ENCODE assay signal across 1 cellular context in the genomic region with DNA sequence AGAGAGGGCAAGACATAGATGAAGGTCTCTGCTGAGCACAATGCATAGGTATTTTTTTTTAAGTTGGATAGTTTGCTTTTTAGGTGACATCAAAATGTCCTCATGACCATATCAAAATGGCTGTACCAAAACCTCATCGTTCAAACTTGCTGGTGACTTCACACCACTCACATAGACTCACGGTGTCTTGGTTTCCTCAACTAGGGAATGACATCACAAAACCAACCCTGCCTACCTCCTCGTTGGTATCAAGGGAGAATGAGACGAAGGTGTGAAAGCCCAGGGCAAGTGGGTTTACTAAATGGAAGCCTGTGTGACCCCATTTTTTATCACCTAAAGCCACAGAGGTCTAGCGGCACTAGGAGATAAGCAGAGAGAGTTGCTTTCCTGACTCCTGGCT.
TF ChIP-seq lines count a peak whose summit lies in the region.

No MANE protein-coding gene starts in this region.

TF ChIP-seq in K562, 482 proteins besides CTCF, POLR2A, EP300 and RAD21 (continues in another document):
- no peak for TF ChIP-seq KLF6 (CRISPR knock-in tag; IDR thresholded peaks at IDR 0.05; ENCODE audit: borderline replicate concordance)
- no peak for TF ChIP-seq MBD2 (IDR thresholded peaks at IDR 0.05; ENCODE audit: borderline replicate concordance, low read depth)
- no peak for TF ChIP-seq ILF3 (IDR thresholded peaks at IDR 0.05; ENCODE audit: borderline replicate concordance)
- TF ChIP-seq ZNF316 (IDR thresholded peaks at IDR 0.05) = no peak
- no peak for TF ChIP-seq SAP30 (IDR thresholded peaks at IDR 0.05; ENCODE audit: borderline replicate concordance, insufficient read depth, low read depth, low read length, poor library complexity, severe bottlenecking)
- TF ChIP-seq YY1 (IDR thresholded peaks at IDR 0.05; ENCODE audit: borderline replicate concordance in 1 of 3, control insufficient read depth in 1 of 3, extremely low read depth in 1 of 3, insufficient read depth in 3 of 3, insufficient read length in 1 of 3, insufficient replicate concordance in 2 of 3, low read depth in 1 of 3, low read length in 2 of 3) = peak in 1 of 3 experiments; percentile 65
- TF ChIP-seq, protein P1, sequence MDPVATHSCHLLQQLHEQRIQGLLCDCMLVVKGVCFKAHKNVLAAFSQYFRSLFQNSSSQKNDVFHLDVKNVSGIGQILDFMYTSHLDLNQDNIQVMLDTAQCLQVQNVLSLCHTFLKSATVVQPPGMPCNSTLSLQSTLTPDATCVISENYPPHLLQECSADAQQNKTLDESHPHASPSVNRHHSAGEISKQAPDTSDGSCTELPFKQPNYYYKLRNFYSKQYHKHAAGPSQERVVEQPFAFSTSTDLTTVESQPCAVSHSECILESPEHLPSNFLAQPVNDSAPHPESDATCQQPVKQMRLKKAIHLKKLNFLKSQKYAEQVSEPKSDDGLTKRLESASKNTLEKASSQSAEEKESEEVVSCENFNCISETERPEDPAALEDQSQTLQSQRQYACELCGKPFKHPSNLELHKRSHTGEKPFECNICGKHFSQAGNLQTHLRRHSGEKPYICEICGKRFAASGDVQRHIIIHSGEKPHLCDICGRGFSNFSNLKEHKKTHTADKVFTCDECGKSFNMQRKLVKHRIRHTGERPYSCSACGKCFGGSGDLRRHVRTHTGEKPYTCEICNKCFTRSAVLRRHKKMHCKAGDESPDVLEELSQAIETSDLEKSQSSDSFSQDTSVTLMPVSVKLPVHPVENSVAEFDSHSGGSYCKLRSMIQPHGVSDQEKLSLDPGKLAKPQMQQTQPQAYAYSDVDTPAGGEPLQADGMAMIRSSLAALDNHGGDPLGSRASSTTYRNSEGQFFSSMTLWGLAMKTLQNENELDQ (CRISPR knock-in tag; IDR thresholded peaks at IDR 0.05; ENCODE audit: borderline replicate concordance) = no peak
- no peak for TF ChIP-seq MYBL2 (IDR thresholded peaks at IDR 0.05; ENCODE audit: low read depth)
- TF ChIP-seq MYBL2 (CRISPR knock-in tag; IDR thresholded peaks at IDR 0.05; ENCODE audit: borderline replicate concordance) = no peak
- no peak for TF ChIP-seq MXI1 (IDR thresholded peaks at IDR 0.05; ENCODE audit: low read depth, low read length)
- no peak for TF ChIP-seq ZC3H11A (IDR thresholded peaks at IDR 0.05; ENCODE audit: low read depth, low read length)
- TF ChIP-seq TEAD4 (IDR thresholded peaks at IDR 0.05; ENCODE audit: low read length) = peak; percentile 37; the same call in 1 of the 2 replicates
- no peak for TF ChIP-seq TEAD4 (CRISPR knock-in tag; IDR thresholded peaks at IDR 0.05; ENCODE audit: borderline replicate concordance)
- no peak for TF ChIP-seq EWSR1 (IDR thresholded peaks at IDR 0.05; ENCODE audit: borderline replicate concordance, low read depth, partially characterized antibody)
- TF ChIP-seq WHSC1 (IDR thresholded peaks at IDR 0.05; ENCODE audit: low read length) = no peak
- no peak for TF ChIP-seq PPARD (CRISPR knock-in tag; IDR thresholded peaks at IDR 0.05)
- no peak for TF ChIP-seq HDAC6 (IDR thresholded peaks at IDR 0.05; ENCODE audit: low read depth, low read length)
- TF ChIP-seq, protein P2, sequence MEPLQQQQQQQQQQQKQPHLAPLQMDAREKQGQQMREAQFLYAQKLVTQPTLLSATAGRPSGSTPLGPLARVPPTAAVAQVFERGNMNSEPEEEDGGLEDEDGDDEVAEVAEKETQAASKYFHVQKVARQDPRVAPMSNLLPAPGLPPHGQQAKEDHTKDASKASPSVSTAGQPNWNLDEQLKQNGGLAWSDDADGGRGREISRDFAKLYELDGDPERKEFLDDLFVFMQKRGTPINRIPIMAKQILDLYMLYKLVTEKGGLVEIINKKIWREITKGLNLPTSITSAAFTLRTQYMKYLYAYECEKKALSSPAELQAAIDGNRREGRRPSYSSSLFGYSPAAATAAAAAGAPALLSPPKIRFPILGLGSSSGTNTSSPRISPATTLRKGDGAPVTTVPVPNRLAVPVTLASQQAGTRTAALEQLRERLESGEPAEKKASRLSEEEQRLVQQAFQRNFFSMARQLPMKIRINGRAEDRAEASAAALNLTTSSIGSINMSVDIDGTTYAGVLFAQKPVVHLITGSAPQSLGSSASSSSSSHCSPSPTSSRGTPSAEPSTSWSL (CRISPR knock-in tag; IDR thresholded peaks at IDR 0.05; ENCODE audit: borderline replicate concordance) = no peak
- TF ChIP-seq, protein P3, sequence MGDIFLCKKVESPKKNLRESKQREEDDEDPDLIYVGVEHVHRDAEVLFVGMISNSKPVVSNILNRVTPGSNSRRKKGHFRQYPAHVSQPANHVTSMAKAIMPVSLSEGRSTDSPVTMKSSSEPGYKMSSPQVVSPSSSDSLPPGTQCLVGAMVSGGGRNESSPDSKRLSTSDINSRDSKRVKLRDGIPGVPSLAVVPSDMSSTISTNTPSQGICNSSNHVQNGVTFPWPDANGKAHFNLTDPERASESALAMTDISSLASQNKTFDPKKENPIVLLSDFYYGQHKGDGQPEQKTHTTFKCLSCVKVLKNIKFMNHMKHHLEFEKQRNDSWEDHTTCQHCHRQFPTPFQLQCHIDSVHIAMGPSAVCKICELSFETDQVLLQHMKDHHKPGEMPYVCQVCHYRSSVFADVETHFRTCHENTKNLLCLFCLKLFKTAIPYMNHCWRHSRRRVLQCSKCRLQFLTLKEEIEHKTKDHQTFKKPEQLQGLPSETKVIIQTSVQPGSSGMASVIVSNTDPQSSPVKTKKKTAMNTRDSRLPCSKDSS (IDR thresholded peaks at IDR 0.05; ENCODE audit: low read depth, partially characterized antibody) = no peak
- 0 out of 2 replicates have a peak, but pooled peaks have one; percentile 19 for TF ChIP-seq SMAD3 (CRISPR knock-in tag; conservative IDR thresholded peaks at IDR 0.05)
- peak; percentile 30 for TF ChIP-seq CBFA2T2 (conservative IDR thresholded peaks at IDR 0.05)
- TF ChIP-seq ATF1 (CRISPR knock-in tag; IDR thresholded peaks at IDR 0.05) = no peak
- peak; percentile 46; the same call in 1 of the 2 replicates for TF ChIP-seq ATF1 (tag; IDR thresholded peaks at IDR 0.05)
- TF ChIP-seq RFX5 (IDR thresholded peaks at IDR 0.05; ENCODE audit: low read depth, low read length) = no peak
- 0 out of 2 replicates have a peak, but pooled peaks have one; percentile 30 for TF ChIP-seq KAT8 (IDR thresholded peaks at IDR 0.05; ENCODE audit: low read depth)
- TF ChIP-seq BRD4 (IDR thresholded peaks at IDR 0.05) = no peak
- TF ChIP-seq GABPB2 (CRISPR knock-in tag; conservative IDR thresholded peaks at IDR 0.05) = no peak
- TF ChIP-seq MCM7 (IDR thresholded peaks at IDR 0.05) = no peak
- TF ChIP-seq, protein P4, sequence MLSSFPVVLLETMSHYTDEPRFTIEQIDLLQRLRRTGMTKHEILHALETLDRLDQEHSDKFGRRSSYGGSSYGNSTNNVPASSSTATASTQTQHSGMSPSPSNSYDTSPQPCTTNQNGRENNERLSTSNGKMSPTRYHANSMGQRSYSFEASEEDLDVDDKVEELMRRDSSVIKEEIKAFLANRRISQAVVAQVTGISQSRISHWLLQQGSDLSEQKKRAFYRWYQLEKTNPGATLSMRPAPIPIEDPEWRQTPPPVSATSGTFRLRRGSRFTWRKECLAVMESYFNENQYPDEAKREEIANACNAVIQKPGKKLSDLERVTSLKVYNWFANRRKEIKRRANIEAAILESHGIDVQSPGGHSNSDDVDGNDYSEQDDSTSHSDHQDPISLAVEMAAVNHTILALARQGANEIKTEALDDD (IDR thresholded peaks at IDR 0.05) = peak; percentile 29; the same call in 1 of the 2 replicates
- TF ChIP-seq THAP7 (CRISPR knock-in tag; IDR thresholded peaks at IDR 0.05) = no peak
- 0 out of 2 replicates have a peak, but pooled peaks have one; percentile 35 for TF ChIP-seq CREB1 (IDR thresholded peaks at IDR 0.05)
- TF ChIP-seq CREB1 (CRISPR knock-in tag; IDR thresholded peaks at IDR 0.05) = no peak
- TF ChIP-seq, protein P5, sequence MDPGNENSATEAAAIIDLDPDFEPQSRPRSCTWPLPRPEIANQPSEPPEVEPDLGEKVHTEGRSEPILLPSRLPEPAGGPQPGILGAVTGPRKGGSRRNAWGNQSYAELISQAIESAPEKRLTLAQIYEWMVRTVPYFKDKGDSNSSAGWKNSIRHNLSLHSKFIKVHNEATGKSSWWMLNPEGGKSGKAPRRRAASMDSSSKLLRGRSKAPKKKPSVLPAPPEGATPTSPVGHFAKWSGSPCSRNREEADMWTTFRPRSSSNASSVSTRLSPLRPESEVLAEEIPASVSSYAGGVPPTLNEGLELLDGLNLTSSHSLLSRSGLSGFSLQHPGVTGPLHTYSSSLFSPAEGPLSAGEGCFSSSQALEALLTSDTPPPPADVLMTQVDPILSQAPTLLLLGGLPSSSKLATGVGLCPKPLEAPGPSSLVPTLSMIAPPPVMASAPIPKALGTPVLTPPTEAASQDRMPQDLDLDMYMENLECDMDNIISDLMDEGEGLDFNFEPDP (CRISPR knock-in tag; IDR thresholded peaks at IDR 0.05) = no peak
- no peak for TF ChIP-seq RUNX1 (IDR thresholded peaks at IDR 0.05; ENCODE audit: low read depth)
- TF ChIP-seq, protein P6, sequence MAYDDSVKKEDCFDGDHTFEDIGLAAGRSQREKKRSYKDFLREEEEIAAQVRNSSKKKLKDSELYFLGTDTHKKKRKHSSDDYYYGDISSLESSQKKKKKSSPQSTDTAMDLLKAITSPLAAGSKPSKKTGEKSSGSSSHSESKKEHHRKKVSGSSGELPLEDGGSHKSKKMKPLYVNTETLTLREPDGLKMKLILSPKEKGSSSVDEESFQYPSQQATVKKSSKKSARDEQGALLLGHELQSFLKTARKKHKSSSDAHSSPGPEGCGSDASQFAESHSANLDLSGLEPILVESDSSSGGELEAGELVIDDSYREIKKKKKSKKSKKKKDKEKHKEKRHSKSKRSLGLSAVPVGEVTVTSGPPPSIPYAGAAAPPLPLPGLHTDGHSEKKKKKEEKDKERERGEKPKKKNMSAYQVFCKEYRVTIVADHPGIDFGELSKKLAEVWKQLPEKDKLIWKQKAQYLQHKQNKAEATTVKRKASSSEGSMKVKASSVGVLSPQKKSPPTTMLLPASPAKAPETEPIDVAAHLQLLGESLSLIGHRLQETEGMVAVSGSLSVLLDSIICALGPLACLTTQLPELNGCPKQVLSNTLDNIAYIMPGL (CRISPR knock-in tag; IDR thresholded peaks at IDR 0.05) = no peak
- 0 out of 2 replicates have a peak, but pooled peaks have one; percentile 24 for TF ChIP-seq CREB3 (tag; conservative IDR thresholded peaks at IDR 0.05; ENCODE audit: low read depth)
- no peak for TF ChIP-seq DPF2 (IDR thresholded peaks at IDR 0.05)
- no peak for TF ChIP-seq ZNF12 (CRISPR knock-in tag; IDR thresholded peaks at IDR 0.05)
- 0 out of 2 replicates have a peak, but pooled peaks have one; percentile 10 for TF ChIP-seq TAL1 (IDR thresholded peaks at IDR 0.05)
- TF ChIP-seq ZFP1 (CRISPR knock-in tag; IDR thresholded peaks at IDR 0.05) = no peak
- no peak for TF ChIP-seq MYNN (IDR thresholded peaks at IDR 0.05)
- TF ChIP-seq MYNN (CRISPR knock-in tag; IDR thresholded peaks at IDR 0.05) = no peak
- no peak for TF ChIP-seq ZBED1 (IDR thresholded peaks at IDR 0.05)
- TF ChIP-seq RHOXF2B (CRISPR knock-in tag; conservative IDR thresholded peaks at IDR 0.05) = no peak
- no peak for TF ChIP-seq BRCA1 (IDR thresholded peaks at IDR 0.05)
- no peak for TF ChIP-seq BRCA1 (CRISPR knock-in tag; IDR thresholded peaks at IDR 0.05)
- TF ChIP-seq ZNF77 (CRISPR knock-in tag; IDR thresholded peaks at IDR 0.05) = no peak
- TF ChIP-seq ZNF311 (CRISPR knock-in tag; IDR thresholded peaks at IDR 0.05) = no peak
- TF ChIP-seq ZNF609 (CRISPR knock-in tag; IDR thresholded peaks at IDR 0.05; ENCODE audit: borderline replicate concordance) = no peak
- TF ChIP-seq CBFA2T3 (IDR thresholded peaks at IDR 0.05) = peak; percentile 55; the same call in 1 of the 2 replicates
- no peak for TF ChIP-seq NCOA2 (IDR thresholded peaks at IDR 0.05; ENCODE audit: partially characterized antibody in 2 of 2)
- TF ChIP-seq TCF3 (CRISPR knock-in tag; IDR thresholded peaks at IDR 0.05) = peak; percentile 32
- TF ChIP-seq PRMT5 (CRISPR knock-in tag; IDR thresholded peaks at IDR 0.05) = no peak
- 0 out of 2 replicates have a peak, but pooled peaks have one; percentile 10 for TF ChIP-seq CREM (IDR thresholded peaks at IDR 0.05; ENCODE audit: low read depth)
- TF ChIP-seq GTF2A2 (tag; IDR thresholded peaks at IDR 0.05) = no peak
